18 cellular contexts compared by ENCODE assay signal in genomic region chr9:38338359-38339014, GRCh38.
"Had no signal": no experiment of that assay in that cellular context is flagged by ENCODE, and none has a peak within 500 bp of the region (broad histone marks: within the 10 kb centered on the region; RNA-seq: fewer than 3 reads in every experiment).

No MANE protein-coding gene starts in this region.

- DNase-seq: activated B cell treated with CpG ODN at 0.5 μM for 24 hours; activated CD4-positive, alpha-beta T cell treated with anti-CD3 and anti-CD28 coated beads, Interleukin-2, amount 10 ng/mL, durations not matched to agents 24 days and 14 days; activated CD8-positive, alpha-beta T cell treated with anti-CD3 and anti-CD28 coated beads, Interleukin-2, amount 10 ng/mL, durations not matched to agents 7 days and 5 days; activated naive CD4-positive, alpha-beta T cell treated with anti-CD3 and anti-CD28 coated beads for 36 hours; activated naive CD8-positive, alpha-beta T cell treated with anti-CD3 and anti-CD28 coated beads, Interleukin-2, amount 50 U/mL, for 24 hours; dorsolateral prefrontal cortex; kidney; left ventricle myocardium inferior; mesendoderm; nephron progenitor cell; psoas muscle; stimulated activated CD4-positive, alpha-beta T cell treated with anti-CD3 and anti-CD28 coated beads, Interleukin-12 subunit alpha, Interleukin-12 subunit beta, amount 100 ng/mL, for 4 hours; stimulated activated CD4-positive, alpha-beta T cell treated with anti-CD3 and anti-CD28 coated beads, Interleukin-2, amount 100 ng/mL, for 48 hours; thyroid gland; uterus had no signal

- H3K27ac ChIP-seq: cardiac muscle cell, dorsolateral prefrontal cortex, hepatocyte, psoas muscle, thyroid gland, uterus had no signal

- H3K27ac Mint-ChIP-seq: activated B cell treated with CpG ODN at 0.5 μM for 24 hours; activated CD4-positive, alpha-beta T cell treated with anti-CD3 and anti-CD28 coated beads, Interleukin-2, amount 10 ng/mL, durations not matched to agents 24 days and 14 days; activated CD8-positive, alpha-beta T cell treated with anti-CD3 and anti-CD28 coated beads, Interleukin-2, amount 10 ng/mL, durations not matched to agents 7 days and 5 days; activated naive CD4-positive, alpha-beta T cell treated with anti-CD3 and anti-CD28 coated beads for 36 hours; activated naive CD8-positive, alpha-beta T cell treated with anti-CD3 and anti-CD28 coated beads, Interleukin-2, amount 50 U/mL, for 24 hours; nephron progenitor cell; stimulated activated memory B cell treated with anti-CD40 and anti-IgM and Interleukin-4, amounts not matched to agents 10 μg/mL and 1 μg/mL and 100 μg/mL, for 72 hours had no signal

- H3K36me3 Mint-ChIP-seq: stimulated activated memory B cell treated with anti-CD40 and anti-IgM and Interleukin-4, amounts not matched to agents 10 μg/mL and 1 μg/mL and 100 μg/mL, for 72 hours had no signal

- H2AFZ ChIP-seq: hepatocyte had no signal

- H3K4me3 Mint-ChIP-seq: activated B cell treated with CpG ODN at 0.5 μM for 24 hours; activated CD4-positive, alpha-beta T cell treated with anti-CD3 and anti-CD28 coated beads, Interleukin-2, amount 10 ng/mL, durations not matched to agents 24 days and 14 days; activated CD8-positive, alpha-beta T cell treated with anti-CD3 and anti-CD28 coated beads, Interleukin-2, amount 10 ng/mL, durations not matched to agents 7 days and 5 days; activated naive CD4-positive, alpha-beta T cell treated with anti-CD3 and anti-CD28 coated beads for 36 hours; activated naive CD8-positive, alpha-beta T cell treated with anti-CD3 and anti-CD28 coated beads, Interleukin-2, amount 50 U/mL, for 24 hours; nephron progenitor cell; stimulated activated memory B cell treated with anti-CD40 and anti-IgM and Interleukin-4, amounts not matched to agents 10 μg/mL and 1 μg/mL and 100 μg/mL, for 72 hours had no signal

- H3K4me3 ChIP-seq: cardiac muscle cell, dorsolateral prefrontal cortex, hepatocyte, left ventricle myocardium inferior, psoas muscle, thyroid gland, uterus had no signal

- H3K4me1 Mint-ChIP-seq: activated B cell treated with CpG ODN at 0.5 μM for 24 hours; stimulated activated memory B cell treated with anti-CD40 and anti-IgM and Interleukin-4, amounts not matched to agents 10 μg/mL and 1 μg/mL and 100 μg/mL, for 72 hours had no signal

- H3K79me2 ChIP-seq: hepatocyte had no signal

- H3K9me3 ChIP-seq: psoas muscle, thyroid gland, uterus had no signal

- H3K4me1 ChIP-seq: left ventricle myocardium inferior, psoas muscle, thyroid gland, uterus had no signal

- H3K27me3 ChIP-seq: cardiac muscle cell, dorsolateral prefrontal cortex, hepatocyte, thyroid gland, uterus had no signal

- H3K36me3 ChIP-seq: cardiac muscle cell, left ventricle myocardium inferior, thyroid gland, uterus had no signal

- H3K9me3 Mint-ChIP-seq: activated B cell treated with CpG ODN at 0.5 μM for 24 hours; activated CD4-positive, alpha-beta T cell treated with anti-CD3 and anti-CD28 coated beads, Interleukin-2, amount 10 ng/mL, durations not matched to agents 24 days and 14 days; activated naive CD4-positive, alpha-beta T cell treated with anti-CD3 and anti-CD28 coated beads for 36 hours; activated naive CD8-positive, alpha-beta T cell treated with anti-CD3 and anti-CD28 coated beads, Interleukin-2, amount 50 U/mL, for 24 hours had no signal

- H3K4me2 ChIP-seq: hepatocyte had no signal
